In genomic region chr22:18056161-18056666, GRCh38 we compare ENCODE assay signal across 8 cellular contexts. TPM values are rescaled to one million over a fixed set of nuclear protein-coding genes. Genes with fewer than 3 reads are reported as not detected.
A peak's percentile ranks its signal among the peaks of the same experiment; 100 is the strongest.
DNase-seq lines count a peak whose midpoint lies in the region; ATAC-seq, FAIRE-seq and TF ChIP-seq lines count a peak whose summit lies in the region.

No MANE protein-coding gene starts in this region.

- peak overlapping the region in 1 of 10 donors; percentile 55 for H3K4me3 Mint-ChIP-seq in naive thymus-derived CD8-positive, alpha-beta T cell

- peak overlapping the region; percentile 18 to 79 for H2BK12ac ChIP-seq in mesenchymal stem cell (ENCODE audit: low read length in 2 of 2)

- peak overlapping the region; percentile 78 for H3K27ac ChIP-seq in MM.1S (ENCODE audit: low read length)
- peak overlapping the region; percentile 70 for H3K27ac ChIP-seq in mesenchymal stem cell (ENCODE audit: low read length, poor library complexity, severe bottlenecking)

- H3K4me1 ChIP-seq in MM.1S (ENCODE audit: low read length) (peaks cover 24% of the 10 kb centered on the region), mesenchymal stem cell (ENCODE audit: control insufficient read depth, insufficient read depth, low read depth, low read length) (peaks cover 23% of the 10 kb centered on the region)

- H4K8ac ChIP-seq in mesenchymal stem cell (ENCODE audit: low read length) = peak overlapping the region; percentile 41

- 75% methylated on average over 4 of the region's 4 CpGs for WGBS in mesenchymal stem cell

- peak overlapping the region in 1 of 2 experiments; percentile 14 for H3K23ac ChIP-seq in mesenchymal stem cell (ENCODE audit: low read length in 2 of 2)

- no peak for ATAC-seq in GM19397 (IDR thresholded peaks at IDR 0.05; ENCODE audit: unreplicated experiment)
- ATAC-seq in naive thymus-derived CD8-positive, alpha-beta T cell = no peak

- H4K20me1 ChIP-seq in MM.1S (ENCODE audit: insufficient read depth, low read length) = no peaks in the 10 kb centered on the region

- peaks cover 3% of the 10 kb centered on the region for H3K79me1 ChIP-seq in mesenchymal stem cell (replicated peaks; ENCODE audit: low read length, poor library complexity, severe bottlenecking)

- H3K4me3 ChIP-seq in MM.1S (ENCODE audit: low read length) = peak overlapping the region; percentile 47
- no peak overlapping the region for H3K4me3 ChIP-seq in cardiac fibroblast (replicated peaks in 1 of 2; ENCODE audit: low read depth in 2 of 2, low read length in 2 of 2)
- H3K4me3 ChIP-seq in mesenchymal stem cell (ENCODE audit: insufficient read depth in 1 of 2, low read depth in 1 of 2, low read length in 2 of 2) = peak overlapping the region in 1 of 2 experiments; percentile 14

- H3K4me2 ChIP-seq in MM.1S (ENCODE audit: low read depth, low read length) (peak overlapping the region; percentile 85), mesenchymal stem cell (ENCODE audit: low read length, poor library complexity, severe bottlenecking) (no peak overlapping the region)

- H3K9ac ChIP-seq in MM.1S (ENCODE audit: low read length) (peak overlapping the region; percentile 67), mesenchymal stem cell (ENCODE audit: low read length) (peak overlapping the region; percentile 83)

- no peaks in the 10 kb centered on the region for H3K9me3 Mint-ChIP-seq in naive thymus-derived CD8-positive, alpha-beta T cell

- peak overlapping the region; percentile 13 for H2AK5ac ChIP-seq in mesenchymal stem cell (ENCODE audit: low read length, severe bottlenecking)

- H4K91ac ChIP-seq in mesenchymal stem cell (ENCODE audit: low read length) = peak overlapping the region; percentile 1

- no peak overlapping the region for H2BK15ac ChIP-seq in mesenchymal stem cell (ENCODE audit: low read depth, poor library complexity, severe bottlenecking)

- no peaks in the 10 kb centered on the region for H3K36me3 Mint-ChIP-seq in naive thymus-derived CD8-positive, alpha-beta T cell

- TF ChIP-seq CTCF in MM.1S (IDR thresholded peaks at IDR 0.05; ENCODE audit: low read length) (no peak), cardiac fibroblast (IDR thresholded peaks at IDR 0.05; ENCODE audit: low read depth, low read length) (no peak)

- H3K9me3 ChIP-seq in MM.1S (replicated peaks; ENCODE audit: insufficient read depth, low read length) (no peaks in the 10 kb centered on the region), mesenchymal stem cell (ENCODE audit: control insufficient read depth, low read length) (no peaks in the 10 kb centered on the region)

- H3F3A ChIP-seq in MM.1S (ENCODE audit: insufficient read depth, low read length) = peaks cover 20% of the 10 kb centered on the region

- peaks cover 3 to 9% (median 5%) of the 10 kb centered on the region in 5 donors for H3K27me3 Mint-ChIP-seq in naive thymus-derived CD8-positive, alpha-beta T cell

- H3K18ac ChIP-seq in mesenchymal stem cell (ENCODE audit: low read depth in 1 of 2, low read length in 2 of 2) = peak overlapping the region; percentile 4 to 89

- H2BK120ac ChIP-seq in mesenchymal stem cell (ENCODE audit: low read depth, low read length) = peak overlapping the region; percentile 35

- H3K27me3 ChIP-seq in MM.1S (replicated peaks; ENCODE audit: insufficient read depth, low read length) = no peaks in the 10 kb centered on the region
- H3K27me3 ChIP-seq in mesenchymal stem cell (ENCODE audit: control insufficient read depth in 1 of 2, insufficient read depth in 1 of 2, low read length in 2 of 2) = no peaks in the 10 kb centered on the region

- DNase-seq in DMS53 (lab: John Stamatoyannopoulos, UW) (peak; percentile 81), MM.1S (peak; percentile 73), cardiac fibroblast (ENCODE audit: low read depth in 2 of 2) (peak; percentile 40 to 63), mesenchymal stem cell (peak; percentile 82), HTR-8/SVneo (ENCODE audit: insufficient read length, low spot score) (no peak), GOT3 (lab: John Stamatoyannopoulos, UW) (no peak)
- DNase-seq in naive thymus-derived CD8-positive, alpha-beta T cell = no peak

- no peaks in the 10 kb centered on the region for H3K79me2 ChIP-seq in MM.1S (ENCODE audit: low read length)

- H3K4me1 Mint-ChIP-seq in naive thymus-derived CD8-positive, alpha-beta T cell = peaks cover 0 to 27% (median 1%) of the 10 kb centered on the region in 4 donors

- H3K36me3 ChIP-seq in MM.1S (replicated peaks; ENCODE audit: insufficient read depth, low read length) (no peaks in the 10 kb centered on the region), mesenchymal stem cell (ENCODE audit: control insufficient read depth in 1 of 2, insufficient read depth in 2 of 2, low read depth in 1 of 2, low read length in 2 of 2) (no peaks in the 10 kb centered on the region)

- H3K4ac ChIP-seq in mesenchymal stem cell (ENCODE audit: low read depth in 1 of 2, low read length in 2 of 2) = peak overlapping the region; percentile 1 to 29

- peak overlapping the region; percentile 6 for H2BK5ac ChIP-seq in mesenchymal stem cell (ENCODE audit: low read depth, low read length, poor library complexity, severe bottlenecking)

- FAIRE-seq in HTR-8/SVneo (lab: Jason Lieb, UNC) = no peak

- no peaks in the 10 kb centered on the region for H3K9me2 ChIP-seq in MM.1S (replicated peaks; ENCODE audit: insufficient read depth, low read length)

- POLR2A ChIA-PET in naive thymus-derived CD8-positive, alpha-beta T cell (lab: Charles Lee) = interaction anchor here (0.7 kb wide), 1 partner anchor 20 kb away, joined by 3 read pairs; no protein-coding TSS in a partner anchor

- peak overlapping the region in 3 of 10 donors; percentile 56 to 77 (median 65) for H3K27ac Mint-ChIP-seq in naive thymus-derived CD8-positive, alpha-beta T cell

- H3K14ac ChIP-seq in mesenchymal stem cell (ENCODE audit: low read length in 2 of 2) = peak overlapping the region in 1 of 2 experiments; percentile 50

- H2AFZ ChIP-seq in MM.1S (ENCODE audit: low read length) (peak overlapping the region; percentile 55), mesenchymal stem cell (ENCODE audit: low read depth, low read length) (no peak overlapping the region)

RNA-seq across cellular contexts. Expression of gene PEX26, which starts 21.6 kb away (rescaled TPM):
- 19.3 TPM for polyA plus RNA-seq in mesenchymal stem cell (2013, experiment 1 of 2)
- polyA plus RNA-seq in mesenchymal stem cell (2013, experiment 2 of 2) = 19.2 TPM
- 10 to 100 TPM; 39.3 to 41.2 TPM for total RNA-seq in naive thymus-derived CD8-positive, alpha-beta T cell
- 1 to 10 TPM; 2.6 to 4.5 (median 3.8) TPM for polyA plus RNA-seq in naive thymus-derived CD8-positive, alpha-beta T cell

RNA-seq across cellular contexts. Expression of gene MICAL3, which starts 31.9 kb away (rescaled TPM):
- polyA plus RNA-seq in mesenchymal stem cell (2013, experiment 1 of 2) = 8.3 TPM
- 6.7 TPM for polyA plus RNA-seq in mesenchymal stem cell (2013, experiment 2 of 2)
- 10 to 100 TPM; 20.8 to 27.3 TPM for total RNA-seq in naive thymus-derived CD8-positive, alpha-beta T cell
- polyA plus RNA-seq in naive thymus-derived CD8-positive, alpha-beta T cell = 1 to 10 TPM in 2 of 3 donors, under 1 TPM in 1; 0.90 to 1.3 (median 1.2) TPM

RNA-seq across cellular contexts. Expression of gene TUBA8, which starts 54.4 kb away (rescaled TPM):
- polyA plus RNA-seq in mesenchymal stem cell (2013, experiment 1 of 2) = 0.65 TPM
- 0.51 TPM for polyA plus RNA-seq in mesenchymal stem cell (2013, experiment 2 of 2)
- total RNA-seq in naive thymus-derived CD8-positive, alpha-beta T cell = 1 to 10 TPM; 2.9 to 3.9 TPM
- polyA plus RNA-seq in naive thymus-derived CD8-positive, alpha-beta T cell = 1 to 10 TPM in 1 of 3 donors, under 1 TPM in 1, not detected in 1; 0.80 to 1.3 TPM

Comparison
In these comparisons a context has a peak if more than half of its experiments do, and no peak if none do; other contexts are left out.
1. DNase-seq: peak in DMS53 (single experiment), MM.1S (single experiment), cardiac fibroblast (2 of 2) and mesenchymal stem cell (single experiment); none in naive thymus-derived CD8-positive, alpha-beta T cell (0 of 10), HTR-8/SVneo (single experiment) and GOT3 (single experiment).